1 cellular context compared by ENCODE assay signal in the genomic region with DNA sequence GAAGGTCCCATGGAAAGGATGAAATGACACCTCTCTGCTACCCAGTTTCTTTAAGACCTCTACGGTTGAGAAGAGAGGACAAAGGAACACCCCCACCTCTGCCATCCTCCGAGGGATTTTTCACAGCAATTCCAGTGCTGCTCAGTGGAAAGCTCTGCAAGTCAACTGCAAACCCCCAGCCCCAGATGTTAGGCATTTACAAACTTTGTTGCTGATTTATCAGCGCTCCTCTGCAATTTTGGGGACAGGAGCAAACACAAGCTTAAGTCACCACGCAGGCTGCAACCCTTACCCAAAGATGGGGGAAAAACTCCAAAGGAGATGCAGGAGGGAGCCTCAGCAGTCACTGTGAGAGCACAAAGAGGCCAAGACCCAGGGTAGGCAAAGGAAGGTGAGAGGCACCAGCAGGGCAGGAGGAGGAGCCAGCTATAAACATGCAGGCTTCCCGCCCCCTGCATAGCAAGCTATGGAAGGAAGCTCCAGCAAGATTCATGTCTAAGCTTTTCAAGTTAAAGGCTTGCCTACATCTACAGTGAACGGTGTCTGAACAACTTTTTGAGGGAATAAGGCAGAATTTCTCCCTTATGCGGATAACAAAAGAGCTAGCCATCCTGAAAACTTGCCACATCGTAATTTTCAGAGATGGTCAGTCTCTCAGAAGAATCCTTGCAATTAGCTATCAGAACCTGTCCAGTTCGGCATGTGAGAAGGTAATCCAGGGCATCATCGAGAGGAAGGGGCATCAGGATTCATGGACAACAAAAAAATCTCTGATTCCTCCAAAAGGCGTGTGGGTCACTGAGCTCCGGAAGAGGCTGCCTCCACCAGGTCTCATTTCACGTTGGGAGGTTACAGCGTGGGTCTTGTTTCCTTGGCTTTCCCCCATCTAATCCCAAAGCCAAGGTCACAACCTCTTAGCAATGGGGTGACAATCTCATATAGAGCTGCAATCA.
A peak's percentile ranks its signal among the peaks of the same experiment; 100 is the strongest.
TF ChIP-seq lines count a peak whose summit lies in the region.

No MANE protein-coding gene starts in this region.

TF ChIP-seq in HEK293, 187 proteins besides CTCF, POLR2A, EP300 and RAD21 (continued from another document):
- TF ChIP-seq, protein P1, sequence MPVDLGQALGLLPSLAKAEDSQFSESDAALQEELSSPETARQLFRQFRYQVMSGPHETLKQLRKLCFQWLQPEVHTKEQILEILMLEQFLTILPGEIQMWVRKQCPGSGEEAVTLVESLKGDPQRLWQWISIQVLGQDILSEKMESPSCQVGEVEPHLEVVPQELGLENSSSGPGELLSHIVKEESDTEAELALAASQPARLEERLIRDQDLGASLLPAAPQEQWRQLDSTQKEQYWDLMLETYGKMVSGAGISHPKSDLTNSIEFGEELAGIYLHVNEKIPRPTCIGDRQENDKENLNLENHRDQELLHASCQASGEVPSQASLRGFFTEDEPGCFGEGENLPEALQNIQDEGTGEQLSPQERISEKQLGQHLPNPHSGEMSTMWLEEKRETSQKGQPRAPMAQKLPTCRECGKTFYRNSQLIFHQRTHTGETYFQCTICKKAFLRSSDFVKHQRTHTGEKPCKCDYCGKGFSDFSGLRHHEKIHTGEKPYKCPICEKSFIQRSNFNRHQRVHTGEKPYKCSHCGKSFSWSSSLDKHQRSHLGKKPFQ (tag by site-specific recombination; IDR thresholded peaks at IDR 0.05) = no peak
- TF ChIP-seq, protein P2, sequence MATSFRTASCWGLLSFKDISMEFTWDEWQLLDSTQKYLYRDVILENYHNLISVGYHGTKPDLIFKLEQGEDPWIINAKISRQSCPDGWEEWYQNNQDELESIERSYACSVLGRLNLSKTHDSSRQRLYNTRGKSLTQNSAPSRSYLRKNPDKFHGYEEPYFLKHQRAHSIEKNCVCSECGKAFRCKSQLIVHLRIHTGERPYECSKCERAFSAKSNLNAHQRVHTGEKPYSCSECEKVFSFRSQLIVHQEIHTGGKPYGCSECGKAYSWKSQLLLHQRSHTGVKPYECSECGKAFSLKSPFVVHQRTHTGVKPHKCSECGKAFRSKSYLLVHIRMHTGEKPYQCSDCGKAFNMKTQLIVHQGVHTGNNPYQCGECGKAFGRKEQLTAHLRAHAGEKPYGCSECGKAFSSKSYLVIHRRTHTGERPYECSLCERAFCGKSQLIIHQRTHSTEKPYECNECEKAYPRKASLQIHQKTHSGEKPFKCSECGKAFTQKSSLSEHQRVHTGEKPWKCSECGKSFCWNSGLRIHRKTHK (tag by site-specific recombination; IDR thresholded peaks at IDR 0.05) = no peak
- TF ChIP-seq ZNF121 (tag by site-specific recombination; IDR thresholded peaks at IDR 0.05) = no peak
- TF ChIP-seq ZNF341 (tag by site-specific recombination; IDR thresholded peaks at IDR 0.05; ENCODE audit: low read depth) = no peak
- no peak for TF ChIP-seq ZFP37 (tag by site-specific recombination; IDR thresholded peaks at IDR 0.05)
- TF ChIP-seq, protein P3, sequence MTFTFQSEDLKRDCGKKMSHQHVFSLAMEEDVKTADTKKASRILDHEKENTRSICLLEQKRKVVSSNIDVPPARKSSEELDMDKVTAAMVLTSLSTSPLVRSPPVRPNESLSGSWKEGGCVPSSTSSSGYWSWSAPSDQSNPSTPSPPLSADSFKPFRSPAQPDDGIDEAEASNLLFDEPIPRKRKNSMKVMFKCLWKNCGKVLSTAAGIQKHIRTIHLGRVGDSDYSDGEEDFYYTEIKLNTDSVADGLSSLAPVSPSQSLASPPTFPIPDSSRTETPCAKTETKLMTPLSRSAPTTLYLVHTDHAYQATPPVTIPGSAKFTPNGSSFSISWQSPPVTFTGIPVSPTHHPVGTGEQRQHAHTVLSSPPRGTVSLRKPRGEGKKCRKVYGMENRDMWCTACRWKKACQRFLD (tag by site-specific recombination; IDR thresholded peaks at IDR 0.05) = no peak
- TF ChIP-seq SALL2 (tag by site-specific recombination; IDR thresholded peaks at IDR 0.05; ENCODE audit: borderline replicate concordance) = no peak
- TF ChIP-seq, protein P4, sequence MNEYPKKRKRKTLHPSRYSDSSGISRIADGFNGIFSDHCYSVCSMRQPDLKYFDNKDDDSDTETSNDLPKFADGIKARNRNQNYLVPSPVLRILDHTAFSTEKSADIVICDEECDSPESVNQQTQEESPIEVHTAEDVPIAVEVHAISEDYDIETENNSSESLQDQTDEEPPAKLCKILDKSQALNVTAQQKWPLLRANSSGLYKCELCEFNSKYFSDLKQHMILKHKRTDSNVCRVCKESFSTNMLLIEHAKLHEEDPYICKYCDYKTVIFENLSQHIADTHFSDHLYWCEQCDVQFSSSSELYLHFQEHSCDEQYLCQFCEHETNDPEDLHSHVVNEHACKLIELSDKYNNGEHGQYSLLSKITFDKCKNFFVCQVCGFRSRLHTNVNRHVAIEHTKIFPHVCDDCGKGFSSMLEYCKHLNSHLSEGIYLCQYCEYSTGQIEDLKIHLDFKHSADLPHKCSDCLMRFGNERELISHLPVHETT (tag by site-specific recombination; IDR thresholded peaks at IDR 0.05) = no peak
- TF ChIP-seq WT1 (tag by site-specific recombination; IDR thresholded peaks at IDR 0.05) = no peak
- no peak for TF ChIP-seq ZNF610 (tag by site-specific recombination; IDR thresholded peaks at IDR 0.05; ENCODE audit: borderline replicate concordance)
- TF ChIP-seq ZNF416 (tag by site-specific recombination; IDR thresholded peaks at IDR 0.05) = no peak
- TF ChIP-seq ZNF138 (tag by site-specific recombination; IDR thresholded peaks at IDR 0.05; ENCODE audit: borderline replicate concordance) = no peak
- TF ChIP-seq, protein P5, sequence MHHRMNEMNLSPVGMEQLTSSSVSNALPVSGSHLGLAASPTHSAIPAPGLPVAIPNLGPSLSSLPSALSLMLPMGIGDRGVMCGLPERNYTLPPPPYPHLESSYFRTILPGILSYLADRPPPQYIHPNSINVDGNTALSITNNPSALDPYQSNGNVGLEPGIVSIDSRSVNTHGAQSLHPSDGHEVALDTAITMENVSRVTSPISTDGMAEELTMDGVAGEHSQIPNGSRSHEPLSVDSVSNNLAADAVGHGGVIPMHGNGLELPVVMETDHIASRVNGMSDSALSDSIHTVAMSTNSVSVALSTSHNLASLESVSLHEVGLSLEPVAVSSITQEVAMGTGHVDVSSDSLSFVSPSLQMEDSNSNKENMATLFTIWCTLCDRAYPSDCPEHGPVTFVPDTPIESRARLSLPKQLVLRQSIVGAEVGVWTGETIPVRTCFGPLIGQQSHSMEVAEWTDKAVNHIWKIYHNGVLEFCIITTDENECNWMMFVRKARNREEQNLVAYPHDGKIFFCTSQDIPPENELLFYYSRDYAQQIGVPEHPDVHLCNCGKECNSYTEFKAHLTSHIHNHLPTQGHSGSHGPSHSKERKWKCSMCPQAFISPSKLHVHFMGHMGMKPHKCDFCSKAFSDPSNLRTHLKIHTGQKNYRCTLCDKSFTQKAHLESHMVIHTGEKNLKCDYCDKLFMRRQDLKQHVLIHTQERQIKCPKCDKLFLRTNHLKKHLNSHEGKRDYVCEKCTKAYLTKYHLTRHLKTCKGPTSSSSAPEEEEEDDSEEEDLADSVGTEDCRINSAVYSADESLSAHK (tag by site-specific recombination; IDR thresholded peaks at IDR 0.05) = no peak
- no peak for TF ChIP-seq ZNF623 (tag by site-specific recombination; IDR thresholded peaks at IDR 0.05)
- no peak for TF ChIP-seq ZNF221 (tag by site-specific recombination; IDR thresholded peaks at IDR 0.05; ENCODE audit: borderline replicate concordance)
- peak; percentile 76 for TF ChIP-seq ZIC2 (tag by site-specific recombination; IDR thresholded peaks at IDR 0.05)
- TF ChIP-seq ZNF248 (tag by site-specific recombination; IDR thresholded peaks at IDR 0.05) = no peak
- TF ChIP-seq ZNF785 (tag by site-specific recombination; IDR thresholded peaks at IDR 0.05) = no peak
- TF ChIP-seq, protein P6, sequence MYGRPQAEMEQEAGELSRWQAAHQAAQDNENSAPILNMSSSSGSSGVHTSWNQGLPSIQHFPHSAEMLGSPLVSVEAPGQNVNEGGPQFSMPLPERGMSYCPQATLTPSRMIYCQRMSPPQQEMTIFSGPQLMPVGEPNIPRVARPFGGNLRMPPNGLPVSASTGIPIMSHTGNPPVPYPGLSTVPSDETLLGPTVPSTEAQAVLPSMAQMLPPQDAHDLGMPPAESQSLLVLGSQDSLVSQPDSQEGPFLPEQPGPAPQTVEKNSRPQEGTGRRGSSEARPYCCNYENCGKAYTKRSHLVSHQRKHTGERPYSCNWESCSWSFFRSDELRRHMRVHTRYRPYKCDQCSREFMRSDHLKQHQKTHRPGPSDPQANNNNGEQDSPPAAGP (tag by site-specific recombination; IDR thresholded peaks at IDR 0.05) = no peak
- no peak for TF ChIP-seq ZNF626 (tag by site-specific recombination; IDR thresholded peaks at IDR 0.05)
- TF ChIP-seq ZNF600 (tag by site-specific recombination; IDR thresholded peaks at IDR 0.05) = peak; percentile 56; the same call in 1 of the 2 replicates
- no peak for TF ChIP-seq ZNF660 (tag by site-specific recombination; IDR thresholded peaks at IDR 0.05)
